Comparison of ENCODE assay signal across 1 cellular context in the genomic region with DNA sequence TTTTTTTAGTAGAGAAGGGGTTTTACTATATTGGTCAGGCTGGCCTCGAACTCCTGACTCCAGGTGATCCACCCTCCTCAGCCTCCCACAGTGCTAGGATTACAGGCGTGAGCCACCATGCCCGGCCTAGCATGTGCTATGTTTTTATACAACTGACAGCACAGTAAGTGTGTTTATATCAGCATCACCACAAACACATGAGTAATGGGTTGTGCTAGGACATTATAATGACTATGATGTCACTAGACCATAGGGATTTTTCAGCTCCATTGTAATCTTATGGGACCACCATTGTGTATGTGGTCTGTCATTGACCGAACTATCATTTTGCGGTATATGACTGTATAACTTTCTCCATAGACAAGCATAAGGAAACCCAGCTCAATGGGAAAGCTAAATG.
TF ChIP-seq lines count a peak whose summit lies in the region.

No MANE protein-coding gene starts in this region.

TF ChIP-seq in endothelial cell of umbilical vein, 7 proteins besides CTCF, POLR2A, EP300 and RAD21:
- TF ChIP-seq POLR2AphosphoS5 (IDR thresholded peaks at IDR 0.05; ENCODE audit: insufficient read depth, low read depth, low read length) (no peak), JUN (IDR thresholded peaks at IDR 0.05; ENCODE audit: borderline replicate concordance, insufficient read depth, insufficient read length, low read depth) (no peak), MAX (IDR thresholded peaks at IDR 0.05; ENCODE audit: insufficient read depth, insufficient read length) (no peak), FOS (IDR thresholded peaks at IDR 0.05; ENCODE audit: borderline replicate concordance, insufficient read depth, low read length) (no peak), EZH2 (IDR thresholded peaks at IDR 0.05; ENCODE audit: borderline replicate concordance, low read depth, low read length, severe bottlenecking) (no peak), MYC (IDR thresholded peaks at IDR 0.05; ENCODE audit: low read depth, low read length) (no peak), GATA2 (IDR thresholded peaks at IDR 0.05; ENCODE audit: insufficient read depth, insufficient read length, low read depth, low read length) (no peak)
